ENCODE assay signal across 14 cellular contexts in genomic region chr15:75791337-75791713, GRCh38. TPM values are rescaled to one million over a fixed set of nuclear protein-coding genes. Genes with fewer than 3 reads are reported as not detected.
DNase-seq lines count a peak whose midpoint lies in the region; TF ChIP-seq lines count a peak whose summit lies in the region.
"Had no signal": no experiment of that assay in that cellular context is flagged by ENCODE, and none has a peak within 500 bp of the region (broad histone marks: within the 10 kb centered on the region; RNA-seq: fewer than 3 reads in every experiment).

No MANE protein-coding gene starts in this region.

- H3K4me1 Mint-ChIP-seq in endodermal cell (no peaks in the 10 kb centered on the region), neural progenitor cell (no peaks in the 10 kb centered on the region), type B pancreatic cell (ENCODE audit: unreplicated experiment) (peaks cover under 1% of the 10 kb centered on the region)
- H3K4me1 Mint-ChIP-seq: CD4-positive, alpha-beta memory T cell had no signal

- no peak overlapping the region for H3K9ac ChIP-seq in endodermal cell (ENCODE audit: extremely low read depth, low read length, poor library complexity, severe bottlenecking)
- H3K9ac ChIP-seq in neural progenitor cell: no peak overlapping the region

- no peak overlapping the region for H2AFZ ChIP-seq in neural progenitor cell (replicated peaks)

- no peaks in the 10 kb centered on the region for H3K9me3 ChIP-seq in endodermal cell (ENCODE audit: control insufficient read depth, low read length)
- no peaks in the 10 kb centered on the region for H3K9me3 ChIP-seq in neural progenitor cell (ENCODE audit: low read depth)

- H3K4me3 Mint-ChIP-seq in endodermal cell (no peak overlapping the region), neural progenitor cell (peak overlapping the region; percentile 57), type B pancreatic cell (no peak overlapping the region)
- H3K4me3 Mint-ChIP-seq: CD4-positive, alpha-beta memory T cell had no signal

- H3F3A ChIP-seq in neural progenitor cell (ENCODE audit: low read depth): no peaks in the 10 kb centered on the region

- H3K27me3 ChIP-seq in endodermal cell (ENCODE audit: control insufficient read depth, insufficient read depth, low read length, poor library complexity, severe bottlenecking): peaks cover 8% of the 10 kb centered on the region
- peaks cover 32% of the 10 kb centered on the region for H3K27me3 ChIP-seq in neural progenitor cell

- H3K27ac Mint-ChIP-seq in endodermal cell: no peak overlapping the region
- no peak overlapping the region for H3K27ac Mint-ChIP-seq in neural progenitor cell
- H3K27ac Mint-ChIP-seq in type B pancreatic cell: no peak overlapping the region
- H3K27ac Mint-ChIP-seq: CD4-positive, alpha-beta memory T cell had no signal

- H3K4me2 ChIP-seq in neural progenitor cell: no peak overlapping the region

- H3K4me3 ChIP-seq in endodermal cell (ENCODE audit: low read length) (no peak overlapping the region), neural progenitor cell (no peak overlapping the region)

- H3K36me3 ChIP-seq in endodermal cell (ENCODE audit: control insufficient read depth, insufficient read depth, low read length) (no peaks in the 10 kb centered on the region), neural progenitor cell (no peaks in the 10 kb centered on the region)

- WGBS in endodermal cell (ENCODE audit: insufficient coverage in 1 of 2, insufficient read length in 1 of 2), 2 experiments: 94 to 98% methylated on average over 11 to 14 of the region's 14 CpGs

- H3K79me2 ChIP-seq in neural progenitor cell (ENCODE audit: low read depth): no peaks in the 10 kb centered on the region

- in situ Hi-C loops in GM13976 (cut with MboI; ENCODE audit: low sequenced_read_pairs, unreplicated experiment): no loop called here

- no peak overlapping the region for H3K27ac ChIP-seq in endodermal cell (ENCODE audit: low read depth, low read length)
- H3K27ac ChIP-seq in neural progenitor cell: no peak overlapping the region

- H3K4me1 ChIP-seq in endodermal cell (ENCODE audit: control insufficient read depth, insufficient read depth, low read length) (no peaks in the 10 kb centered on the region), neural progenitor cell (no peaks in the 10 kb centered on the region)

- TF ChIP-seq CTCF in endodermal cell (conservative IDR thresholded peaks at IDR 0.05) (no peak), neural progenitor cell (IDR thresholded peaks at IDR 0.05) (no peak), type B pancreatic cell (conservative IDR thresholded peaks at IDR 0.05) (no peak), GM13976 (IDR thresholded peaks at IDR 0.05; ENCODE audit: borderline replicate concordance, control extremely low read depth, extremely low read depth, insufficient read depth, missing control alignments) (no peak)

- DNase-seq in endodermal cell: peak; percentile 32
- no peak for DNase-seq in neural progenitor cell (ENCODE audit: low spot score)
- peak; percentile 50 for DNase-seq in type B pancreatic cell (ENCODE audit: extremely low spot score, unreplicated experiment)
- no peak for DNase-seq in pons (ENCODE audit: low spot score)
- DNase-seq in GM13976 (ENCODE audit: low spot score): no peak
- no peak for DNase-seq in SKM-1 (lab: John Stamatoyannopoulos, UW; ENCODE audit: unreplicated experiment)
- DNase-seq: C1 segment of cervical spinal cord; Calu3; CD4-positive, alpha-beta memory T cell; COR-L47; DMS53; DMS79 treated with DMSO at 0.1 percent for 48 hours; GF-D8; H7 had no signal

- no peaks in the 10 kb centered on the region for H4K20me1 ChIP-seq in neural progenitor cell (ENCODE audit: low read depth)

- H3K36me3 Mint-ChIP-seq in endodermal cell (ENCODE audit: low read depth): no peaks in the 10 kb centered on the region
- H3K36me3 Mint-ChIP-seq in neural progenitor cell: no peaks in the 10 kb centered on the region
- H3K36me3 Mint-ChIP-seq in type B pancreatic cell: no peaks in the 10 kb centered on the region
- H3K36me3 Mint-ChIP-seq: CD4-positive, alpha-beta memory T cell had no signal

- H3K9me3 Mint-ChIP-seq in endodermal cell: no peaks in the 10 kb centered on the region
- H3K9me3 Mint-ChIP-seq in neural progenitor cell: peaks cover 2% of the 10 kb centered on the region
- no peaks in the 10 kb centered on the region for H3K9me3 Mint-ChIP-seq in type B pancreatic cell
- H3K9me3 Mint-ChIP-seq: CD4-positive, alpha-beta memory T cell had no signal

- H3K27me3 Mint-ChIP-seq in endodermal cell (ENCODE audit: insufficient read depth): peaks cover 17% of the 10 kb centered on the region
- H3K27me3 Mint-ChIP-seq in neural progenitor cell (ENCODE audit: insufficient read depth, low read depth): no peaks in the 10 kb centered on the region
- H3K27me3 Mint-ChIP-seq in type B pancreatic cell: peaks cover 30% of the 10 kb centered on the region

RNA-seq across cellular contexts. Expression of gene UBE2Q2, which starts 51.9 kb away (rescaled TPM):
- total RNA-seq in endodermal cell (10 to 100 TPM; 29.5 to 37.1 TPM), neural progenitor cell (ENCODE audit: low replicate concordance) (21.8 and 25.8 TPM in 2 replicates), type B pancreatic cell (ENCODE audit: low replicate concordance) (26.7 and 31.3 TPM in 2 replicates)
- polyA plus RNA-seq in endodermal cell (2013, experiment 1 of 2): 31.3 TPM
- 30.6 TPM for polyA plus RNA-seq in endodermal cell (2013, experiment 2 of 2)

Comparison
In these comparisons a context has a peak if more than half of its experiments do, and no peak if none do; other contexts are left out.
1. DNase-seq: peak in endodermal cell (single experiment) and type B pancreatic cell (single experiment); none in neural progenitor cell (single experiment), pons (single experiment), GM13976 (single experiment) and SKM-1 (single experiment).